Comparison of ENCODE assay signal across 28 cellular contexts in the genomic region with DNA sequence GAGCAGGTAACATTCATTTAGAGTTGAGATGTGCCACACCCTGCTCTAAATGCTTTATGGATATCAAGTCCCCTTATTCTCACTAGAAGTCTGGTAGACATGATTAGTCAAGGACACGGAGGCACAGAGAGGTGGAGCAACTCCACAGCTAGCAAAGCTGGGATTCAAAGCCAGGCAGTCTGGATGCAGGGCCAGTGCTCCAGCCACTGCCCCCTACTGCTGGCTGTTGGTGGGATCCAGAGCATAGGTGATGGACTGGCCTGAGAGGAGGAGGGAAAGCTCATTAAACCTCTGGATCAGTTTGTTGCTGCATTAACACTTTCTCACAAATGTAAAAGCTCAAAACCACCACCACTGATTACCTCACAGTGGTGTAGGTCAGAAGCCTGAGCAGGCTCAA. TPM values are rescaled to one million over a fixed set of nuclear protein-coding genes. Genes with fewer than 3 reads are reported as not detected.
DNase-seq lines count a peak whose midpoint lies in the region; ATAC-seq, FAIRE-seq and TF ChIP-seq lines count a peak whose summit lies in the region.
"Had no signal": no experiment of that assay in that cellular context is flagged by ENCODE, and none has a peak within 500 bp of the region (broad histone marks: within the 10 kb centered on the region; RNA-seq: fewer than 3 reads in every experiment).

No MANE protein-coding gene starts in this region.

- no peak overlapping the region for H3K27ac ChIP-seq in H1 (ENCODE audit: low read depth, low read length)
- H3K27ac ChIP-seq: 22Rv1, esophagus squamous epithelium, pancreas, RWPE1, tibial artery had no signal

- no peak for ATAC-seq in activated CD4-positive, alpha-beta T cell treated with anti-CD3 and anti-CD28 coated beads for 36 hours
- ATAC-seq: activated CD8-positive, alpha-beta memory T cell treated with anti-CD3 and anti-CD28 coated beads, Interleukin-2, amount 10 ng/mL, durations not matched to agents 7 days and 5 days; activated T-helper 17 cell treated with anti-CD3 and anti-CD28 coated beads, Interleukin-2, amount 50 U/mL, for 72 hours; effector memory CD8-positive, alpha-beta T cell; naive thymus-derived CD8-positive, alpha-beta T cell had no signal

- H3K4ac ChIP-seq in H1 (replicated peaks; ENCODE audit: insufficient read length, low read depth, low read length) = no peak overlapping the region

- H3K4me1 Mint-ChIP-seq in activated CD4-positive, alpha-beta T cell treated with anti-CD3 and anti-CD28 coated beads for 36 hours = peaks cover 10% of the 10 kb centered on the region
- H3K4me1 Mint-ChIP-seq: activated CD8-positive, alpha-beta memory T cell treated with anti-CD3 and anti-CD28 coated beads, Interleukin-2, amount 10 ng/mL, durations not matched to agents 7 days and 5 days had no signal

- no peak overlapping the region for H3K4me3 Mint-ChIP-seq in activated CD4-positive, alpha-beta T cell treated with anti-CD3 and anti-CD28 coated beads for 36 hours
- H3K4me3 Mint-ChIP-seq: activated CD8-positive, alpha-beta memory T cell treated with anti-CD3 and anti-CD28 coated beads, Interleukin-2, amount 10 ng/mL, durations not matched to agents 7 days and 5 days; activated naive CD8-positive, alpha-beta T cell; activated T-helper 17 cell treated with anti-CD3 and anti-CD28 coated beads, Interleukin-2, amount 50 U/mL, for 72 hours; effector memory CD8-positive, alpha-beta T cell; naive thymus-derived CD8-positive, alpha-beta T cell; stimulated activated naive CD8-positive, alpha-beta T cell treated with anti-CD3 and anti-CD28 coated beads, Interleukin-15, Interleukin-2, amounts not matched to agents 100 ng/mL and 50 ng/mL, for 24 hours had no signal

- no peaks in the 10 kb centered on the region for H3K9me3 ChIP-seq in H1 (ENCODE audit: insufficient read depth in 2 of 2, low read depth in 1 of 2, low read length in 1 of 2)
- H3K9me3 ChIP-seq: esophagus squamous epithelium, pancreas, tibial artery had no signal

- H3K23ac ChIP-seq in H1 (ENCODE audit: insufficient read length) = no peak overlapping the region

- peaks cover 0 to 1% of the 10 kb centered on the region in 2 experiments for H4K20me1 ChIP-seq in H1 (replicated peaks in 1 of 2; ENCODE audit: control insufficient read depth in 1 of 2, insufficient read depth in 2 of 2, low read length in 2 of 2)

- 57% methylated on average over 1 of the region's 1 CpG; no CpG with 5 or more reads in 1 of the 2 experiments for WGBS in H1 (ENCODE audit: extremely low coverage in 1 of 2, insufficient coverage in 1 of 2, insufficient read length in 1 of 2, insufficient replicate concordance in 2 of 2, low coverage in 1 of 2, low lambda C conversion rate in 2 of 2, missing lambda C conversion rate in 1 of 2), 2 experiments

- peak in 1 of 2 experiments; percentile 31; a peak in 1 of 4 replicates for TF ChIP-seq RAD21 in H1 (IDR thresholded peaks at IDR 0.05 in 1 of 2, conservative IDR thresholded peaks at IDR 0.05 in 1 of 2; ENCODE audit: low read depth in 2 of 2, low read length in 2 of 2)

- H3K9me3 Mint-ChIP-seq in activated CD4-positive, alpha-beta T cell treated with anti-CD3 and anti-CD28 coated beads for 36 hours (ENCODE audit: low read depth) = no peaks in the 10 kb centered on the region
- H3K9me3 Mint-ChIP-seq: activated T-helper 17 cell treated with anti-CD3 and anti-CD28 coated beads, Interleukin-2, amount 50 U/mL, for 72 hours; effector memory CD8-positive, alpha-beta T cell; naive thymus-derived CD8-positive, alpha-beta T cell; stimulated activated naive CD8-positive, alpha-beta T cell treated with anti-CD3 and anti-CD28 coated beads, Interleukin-15, Interleukin-2, amounts not matched to agents 100 ng/mL and 50 ng/mL, for 24 hours had no signal

- CTCF ChIA-PET in H1 (lab: Charles Lee; ENCODE audit: partially characterized antibody) = interaction anchor here (0.9 to 1.6 kb wide), 5 partner anchors 11 to 39 kb away, joined by 3 to 4 read pairs (median 4); a partner anchor contains a TSS
- CTCF ChIA-PET in activated CD4-positive, alpha-beta T cell treated with anti-CD3 and anti-CD28 coated beads for 36 hours (lab: Charles Lee) = interaction anchor here (0.8 kb wide), 1 partner anchor 10 kb away, joined by 4 read pairs; no protein-coding TSS in a partner anchor

- H4K8ac ChIP-seq in H1 (ENCODE audit: extremely low read depth, insufficient read depth, low read length) = no peak overlapping the region

- no peak overlapping the region for H2BK12ac ChIP-seq in H1 (ENCODE audit: low read depth, low read length)

- H2AK5ac ChIP-seq in H1 (ENCODE audit: low read depth, low read length) = no peak overlapping the region

- intact Hi-C loops in activated CD4-positive, alpha-beta T cell treated with anti-CD3 and anti-CD28 coated beads for 36 hours (cut with DNase I, micrococcal nuclease) = no loop called here

- H3K27ac Mint-ChIP-seq in activated CD4-positive, alpha-beta T cell treated with anti-CD3 and anti-CD28 coated beads for 36 hours = no peak overlapping the region
- H3K27ac Mint-ChIP-seq: activated CD8-positive, alpha-beta memory T cell treated with anti-CD3 and anti-CD28 coated beads, Interleukin-2, amount 10 ng/mL, durations not matched to agents 7 days and 5 days; activated naive CD8-positive, alpha-beta T cell; stimulated activated naive CD8-positive, alpha-beta T cell treated with anti-CD3 and anti-CD28 coated beads, Interleukin-15, Interleukin-2, amounts not matched to agents 100 ng/mL and 50 ng/mL, for 24 hours had no signal

- no peak overlapping the region for H4K5ac ChIP-seq in H1 (ENCODE audit: insufficient read length, low read depth, low read length)

- no peak overlapping the region for H2BK15ac ChIP-seq in H1 (ENCODE audit: low read length)

- no peak for FAIRE-seq in H1 (lab: Jason Lieb, UNC)
- FAIRE-seq: colon, pancreas had no signal

- no peak overlapping the region for H3K18ac ChIP-seq in H1 (ENCODE audit: extremely low read depth, low read length)

- H2BK120ac ChIP-seq in H1 (replicated peaks; ENCODE audit: low read depth, low read length) = no peak overlapping the region

- no peak overlapping the region for H2BK5ac ChIP-seq in H1 (ENCODE audit: low read depth, low read length)

- H3K14ac ChIP-seq in H1 (ENCODE audit: insufficient read length) = no peak overlapping the region

- H3K27me3 Mint-ChIP-seq in activated CD4-positive, alpha-beta T cell treated with anti-CD3 and anti-CD28 coated beads for 36 hours = no peaks in the 10 kb centered on the region
- H3K27me3 Mint-ChIP-seq: activated CD8-positive, alpha-beta memory T cell treated with anti-CD3 and anti-CD28 coated beads, Interleukin-2, amount 10 ng/mL, durations not matched to agents 7 days and 5 days; activated naive CD8-positive, alpha-beta T cell; activated T-helper 17 cell treated with anti-CD3 and anti-CD28 coated beads, Interleukin-2, amount 50 U/mL, for 72 hours; effector memory CD8-positive, alpha-beta T cell; naive thymus-derived CD8-positive, alpha-beta T cell; stimulated activated naive CD8-positive, alpha-beta T cell treated with anti-CD3 and anti-CD28 coated beads, Interleukin-15, Interleukin-2, amounts not matched to agents 100 ng/mL and 50 ng/mL, for 24 hours had no signal

- no peaks in the 10 kb centered on the region for H3K79me2 ChIP-seq in H1 (ENCODE audit: control insufficient read depth in 1 of 2, insufficient read depth in 2 of 2, low read length in 2 of 2)

- no peak overlapping the region for H3K4me2 ChIP-seq in H1 (ENCODE audit: insufficient read depth in 1 of 2, low read depth in 2 of 2, low read length in 2 of 2)

- H3K56ac ChIP-seq in H1 (replicated peaks; ENCODE audit: insufficient read length, low read depth, low read length) = no peak overlapping the region

- no peak for TF ChIP-seq POLR2A in NB4 (IDR thresholded peaks at IDR 0.05; ENCODE audit: extremely low read depth, insufficient read length)
- no peak for TF ChIP-seq POLR2A in H1 (IDR thresholded peaks at IDR 0.05; ENCODE audit: control extremely low read depth in 1 of 2, low read depth in 2 of 2, low read length in 2 of 2)

- peak; percentile 21 for TF ChIP-seq CTCF in NB4 (IDR thresholded peaks at IDR 0.05; ENCODE audit: low read depth, low read length)
- TF ChIP-seq CTCF in H1 (IDR thresholded peaks at IDR 0.05; ENCODE audit: control extremely low read depth in 1 of 3, insufficient read depth in 1 of 3, low read depth in 1 of 3, low read length in 3 of 3) = peak in 2 of 3 experiments; percentile 33 to 38; a peak in 2 of 4 replicates

- POLR2A ChIA-PET in H1 (lab: Charles Lee; ENCODE audit: partially characterized antibody) = no interaction called here
- POLR2A ChIA-PET in activated CD4-positive, alpha-beta T cell treated with anti-CD3 and anti-CD28 coated beads for 36 hours (lab: Charles Lee) = interaction anchor here (0.6 kb wide), 1 partner anchor 22 kb away, joined by 3 read pairs; no protein-coding TSS in a partner anchor

- no peaks in the 10 kb centered on the region for H3K27me3 ChIP-seq in H1 (replicated peaks in 1 of 4; ENCODE audit: control insufficient read depth in 3 of 4, extremely low read depth in 1 of 4, insufficient read depth in 3 of 4, low read length in 3 of 4)
- H3K27me3 ChIP-seq: esophagus squamous epithelium, pancreas, tibial artery had no signal

- DNase-seq in DMS53 (lab: John Stamatoyannopoulos, UW) (peak; percentile 22), DMS53 treated with DMSO at 0.1 percent for 48 hours (lab: John Stamatoyannopoulos, UW; ENCODE audit: unreplicated experiment) (no peak), NB4 (ENCODE audit: low read depth) (no peak), H1 (ENCODE audit: low read depth in 1 of 2, low spot score in 2 of 2) (no peak), lung microvascular endothelial cell (ENCODE audit: low read depth in 2 of 2) (peak; percentile 12 to 24), SIG-M5 treated with dmso at 0.1 percent for 504 hours (lab: John Stamatoyannopoulos, UW; ENCODE audit: unreplicated experiment) (no peak), NCI-H2107 treated with DMSO at 0.1 percent for 48 hours (lab: John Stamatoyannopoulos, UW; ENCODE audit: unreplicated experiment) (no peak)
- no peak for DNase-seq in activated CD4-positive, alpha-beta T cell treated with anti-CD3 and anti-CD28 coated beads for 36 hours
- DNase-seq: activated CD4-positive, alpha-beta T cell treated with anti-CD3 and anti-CD28 coated beads for 1 hour; activated CD8-positive, alpha-beta memory T cell treated with anti-CD3 and anti-CD28 coated beads, Interleukin-2, amount 10 ng/mL, durations not matched to agents 7 days and 5 days; COR-L47; effector memory CD8-positive, alpha-beta T cell; esophagus squamous epithelium; IMR-90; naive thymus-derived CD8-positive, alpha-beta T cell; NCI-H2171 treated with DMSO at 0.1 percent for 48 hours; NCI-H524 treated with DMSO at 0.1 percent for 48 hours; pancreas; right cardiac atrium; stimulated activated CD4-positive, alpha-beta T cell treated with anti-CD3 and anti-CD28 coated beads, Interleukin-12 subunit alpha, Interleukin-12 subunit beta, amount 100 ng/mL, for 4 hours; SW 1271; tibial artery had no signal

- H2AFZ ChIP-seq in H1 (ENCODE audit: low read length) = no peak overlapping the region

- TF ChIP-seq EP300 in H1 (IDR thresholded peaks at IDR 0.05; ENCODE audit: borderline replicate concordance in 1 of 2, low read depth in 2 of 2, low read length in 2 of 2) = no peak

- no peaks in the 10 kb centered on the region for H3K36me3 ChIP-seq in H1 (ENCODE audit: control insufficient read depth in 2 of 4, insufficient read depth in 4 of 4, low read length in 3 of 4)

- no peak overlapping the region for H3K9ac ChIP-seq in H1 (replicated peaks in 1 of 4; ENCODE audit: extremely low read depth in 1 of 4, low read depth in 3 of 4, low read length in 3 of 4)

- H3K36me3 Mint-ChIP-seq in activated CD4-positive, alpha-beta T cell treated with anti-CD3 and anti-CD28 coated beads for 36 hours (ENCODE audit: low read depth) = peaks cover 6% of the 10 kb centered on the region
- H3K36me3 Mint-ChIP-seq: activated naive CD8-positive, alpha-beta T cell had no signal

- H3K4me3 ChIP-seq in NB4 (ENCODE audit: low read depth, low read length) = no peak overlapping the region
- no peak overlapping the region for H3K4me3 ChIP-seq in H1 (ENCODE audit: extremely low read depth in 1 of 4, insufficient read depth in 2 of 4, low read depth in 3 of 4, low read length in 4 of 4)
- H3K4me3 ChIP-seq: esophagus squamous epithelium, pancreas, tibial artery had no signal

- H2BK20ac ChIP-seq in H1 (ENCODE audit: low read length) = no peak overlapping the region

- H3K4me1 ChIP-seq in H1 (replicated peaks in 1 of 4; ENCODE audit: control insufficient read depth in 3 of 4, insufficient read depth in 4 of 4, low read length in 3 of 4) = no peaks in the 10 kb centered on the region
- H3K4me1 ChIP-seq: esophagus squamous epithelium, pancreas, tibial artery had no signal

- H3K79me1 ChIP-seq in H1 (ENCODE audit: low read depth, low read length) = no peaks in the 10 kb centered on the region

- H3K23me2 ChIP-seq in H1 (ENCODE audit: low read depth, low read length) = no peaks in the 10 kb centered on the region

- H4K91ac ChIP-seq in H1 (replicated peaks; ENCODE audit: insufficient read length, low read length) = no peak overlapping the region

RNA-seq across cellular contexts. Expression of a gene that starts 22.6 kb away (rescaled TPM):
- total RNA-seq in H1 (2021; fragmentation: NEBNext Ultra II Directional; extraction: Animal tissue kit (Norgen Biotek cat#: 25700)) = 23.4 and 25.7 TPM in 2 replicates
- polyA plus RNA-seq in H1 (2011; rRNA removed) = 7.4 and 13.1 TPM in 2 replicates
- polyA plus RNA-seq in H1 (2011; cell fraction: cytosol; rRNA removed) = 11.2 TPM
- 7.3 TPM for polyA plus RNA-seq in H1 (2011; cell fraction: nucleus; rRNA removed)
- polyA plus RNA-seq in H1 (2012, experiment 1 of 2) = 14.4 to 25.4 TPM (median 18.4 TPM) in 4 replicates
- 2.8 TPM for polyA plus RNA-seq in H1 (2012, experiment 2 of 2)
- polyA plus RNA-seq in H1 (2013, experiment 1 of 2) = 11.5 TPM
- 11.6 TPM for polyA plus RNA-seq in H1 (2013, experiment 2 of 2)
- polyA minus RNA-seq in H1 (2011; rRNA and poly(A)+ RNA removed) = 17.3 and 28.9 TPM in 2 replicates
- polyA minus RNA-seq in H1 (2011; cell fraction: cytosol; rRNA and poly(A)+ RNA removed) = 13.6 TPM
- 19.3 TPM for polyA minus RNA-seq in H1 (2011; cell fraction: nucleus; rRNA and poly(A)+ RNA removed)
- 50.1 and 70.0 TPM in 2 replicates for total RNA-seq in lung microvascular endothelial cell
- total RNA-seq in activated CD4-positive, alpha-beta T cell treated with anti-CD3 and anti-CD28 coated beads for 36 hours = 10 to 100 TPM; 21.5 to 25.6 TPM

RNA-seq across cellular contexts. Expression of a gene that starts 43.1 kb away (rescaled TPM):
- total RNA-seq in H1 (2021; fragmentation: NEBNext Ultra II Directional; extraction: Animal tissue kit (Norgen Biotek cat#: 25700)) = 9.9 and 10.1 TPM in 2 replicates
- polyA plus RNA-seq in H1 (2011; rRNA removed) = 7.2 and 7.9 TPM in 2 replicates
- polyA plus RNA-seq in H1 (2011; cell fraction: cytosol; rRNA removed) = 5.5 TPM
- polyA plus RNA-seq in H1 (2011; cell fraction: nucleus; rRNA removed) = 4.8 TPM
- 9.6 to 11.3 TPM (median 10.4 TPM) in 4 replicates for polyA plus RNA-seq in H1 (2012, experiment 1 of 2)
- 2.3 TPM for polyA plus RNA-seq in H1 (2012, experiment 2 of 2)
- polyA plus RNA-seq in H1 (2013, experiment 1 of 2) = 9.8 TPM
- polyA plus RNA-seq in H1 (2013, experiment 2 of 2) = 10.3 TPM
- polyA minus RNA-seq in H1 (2011; rRNA and poly(A)+ RNA removed) = 7.8 and 17.5 TPM in 2 replicates
- polyA minus RNA-seq in H1 (2011; cell fraction: cytosol; rRNA and poly(A)+ RNA removed) = 10.3 TPM
- 10.6 TPM for polyA minus RNA-seq in H1 (2011; cell fraction: nucleus; rRNA and poly(A)+ RNA removed)
- 111 and 133 TPM in 2 replicates for total RNA-seq in lung microvascular endothelial cell
- total RNA-seq in activated CD4-positive, alpha-beta T cell treated with anti-CD3 and anti-CD28 coated beads for 36 hours = 1 to 10 TPM in 1 of 2 experiments, under 1 TPM in 1; 0.37 to 1.0 TPM
- total RNA-seq: naive thymus-derived CD8-positive, alpha-beta T cell had no signal

Comparison
In these comparisons a context has a peak if more than half of its experiments do, and no peak if none do; other contexts are left out.
1. DNase-seq: peak in DMS53 (single experiment) and lung microvascular endothelial cell (2 of 2); none in DMS53 treated with DMSO at 0.1 percent for 48 hours (single experiment), NB4 (single experiment), H1 (0 of 2), SIG-M5 treated with dmso at 0.1 percent for 504 hours (single experiment), activated CD4-positive, alpha-beta T cell treated with anti-CD3 and anti-CD28 coated beads for 36 hours (single experiment) and NCI-H2107 treated with DMSO at 0.1 percent for 48 hours (single experiment).
2. RNA of a gene that starts 43.1 kb away (total RNA-seq): 111 to 133 TPM in lung microvascular endothelial cell; 9.9 to 10.1 TPM in H1 and 0.37 to 1.0 TPM in activated CD4-positive, alpha-beta T cell treated with anti-CD3 and anti-CD28 coated beads for 36 hours; every median in the first group is over 10 times any median in the second.